8 cellular contexts compared by ENCODE assay signal in the genomic region with DNA sequence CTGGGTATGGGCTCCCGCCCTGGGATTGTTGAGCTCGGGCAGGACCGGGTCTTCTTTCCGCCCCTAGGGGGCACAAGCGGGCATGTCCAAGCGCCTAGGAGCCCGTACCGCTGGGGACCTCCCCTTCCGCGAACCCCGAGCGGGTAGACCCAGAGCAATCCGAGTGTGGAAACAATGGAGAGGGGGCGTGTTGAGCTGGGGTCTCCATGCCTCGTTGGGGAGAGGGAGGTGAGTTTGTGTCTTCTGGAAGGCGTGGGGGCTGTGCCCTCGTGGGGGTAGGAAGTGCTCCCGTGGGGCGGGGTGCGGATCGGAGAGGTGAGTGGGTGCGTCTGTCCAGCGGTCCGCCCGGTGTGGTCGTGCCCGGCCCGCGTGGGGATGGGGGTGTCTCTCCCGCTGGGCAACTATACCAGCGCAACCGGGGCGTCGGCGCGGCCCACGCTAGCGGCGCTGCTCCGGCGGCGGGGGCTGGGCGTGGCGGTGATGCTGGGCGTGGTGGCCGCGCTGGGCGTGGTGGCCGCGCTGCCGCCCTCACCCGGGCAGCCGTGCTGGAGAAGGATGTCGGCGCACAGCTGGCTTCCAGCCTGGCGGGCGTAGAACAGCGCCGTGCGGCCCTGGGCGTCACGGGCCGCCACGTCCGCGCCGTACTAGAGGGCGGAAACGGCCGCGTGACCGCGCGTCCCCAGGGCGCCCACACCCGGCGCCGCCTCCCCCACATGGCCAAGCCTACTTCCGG. TPM values are rescaled to one million over a fixed set of nuclear protein-coding genes. Genes with fewer than 3 reads are reported as not detected.
DNase-seq lines count a peak whose midpoint lies in the region; ATAC-seq, FAIRE-seq and TF ChIP-seq lines count a peak whose summit lies in the region.

No MANE protein-coding gene starts in this region.

- no peaks in the 10 kb centered on the region for H3K79me2 ChIP-seq in GM23338 (replicated peaks; ENCODE audit: insufficient read depth)

- H3K27me3 ChIP-seq in GM23338 (ENCODE audit: insufficient read depth) (peaks cover 84% of the 10 kb centered on the region), adipocyte (replicated peaks; ENCODE audit: control insufficient read depth, insufficient read depth, low read length) (peaks cover 11% of the 10 kb centered on the region), heart left ventricle (peaks cover 0 to 20% (median 0%) of the 10 kb centered on the region in 9 donors), pancreas (no peaks in the 10 kb centered on the region)

- no peaks in the 10 kb centered on the region; the same call in 1 of the 2 replicates for H4K20me1 ChIP-seq in GM23338 (replicated peaks; ENCODE audit: insufficient read depth)

- H3K4me2 ChIP-seq in GM23338, result peak overlapping the region; percentile 88

- no peaks in the 10 kb centered on the region for H3F3A ChIP-seq in GM23338 (replicated peaks; ENCODE audit: low read depth)

- H3K9me3 Mint-ChIP-seq in GM23338, result no peaks in the 10 kb centered on the region

- H3K27me3 Mint-ChIP-seq in GM23338 (ENCODE audit: insufficient read depth, low read depth, poor library complexity), result peaks cover 80% of the 10 kb centered on the region

- no peak for TF ChIP-seq POLR2A in heart left ventricle (IDR thresholded peaks at IDR 0.05)

- ATAC-seq in GM23338, result peak; percentile 86
- ATAC-seq in heart left ventricle, result peak; percentile 48 to 82 (median 78)
- ATAC-seq in pancreas, result peak; percentile 83 to 93 (median 88)
- ATAC-seq in GM21576 (IDR thresholded peaks at IDR 0.05; ENCODE audit: unreplicated experiment), result no peak
- ATAC-seq in HG02798 (IDR thresholded peaks at IDR 0.05; ENCODE audit: poor library complexity, unreplicated experiment), result no peak

- no peak overlapping the region for H3K27ac ChIP-seq in GM23338 (ENCODE audit: low read depth)
- H3K27ac ChIP-seq in heart left ventricle, result peak overlapping the region; percentile 7 to 76 (median 66)
- H3K27ac ChIP-seq in pancreas, result peak overlapping the region in 1 of 4 donors; percentile 52

- H3K4me1 Mint-ChIP-seq in GM23338, result peaks cover 15% of the 10 kb centered on the region

- H3K36me3 ChIP-seq in GM23338 (ENCODE audit: insufficient read depth) (no peaks in the 10 kb centered on the region), adipocyte (ENCODE audit: control insufficient read depth, insufficient read depth, low read length, severe bottlenecking) (peaks cover 5% of the 10 kb centered on the region), heart left ventricle (peaks cover 0 to 49% (median 6%) of the 10 kb centered on the region in 9 donors), pancreas (no peaks in the 10 kb centered on the region)

- no peak overlapping the region for H3K27ac Mint-ChIP-seq in GM23338

- TF ChIP-seq CTCF in GM23338 (conservative IDR thresholded peaks at IDR 0.05; ENCODE audit: low read depth in 2 of 2) (peak; percentile 78 to 87), heart left ventricle (IDR thresholded peaks at IDR 0.05) (peak; percentile 53 to 80 (median 66)), pancreas (IDR thresholded peaks at IDR 0.05) (peak; percentile 53 to 80 (median 72))

- no peaks in the 10 kb centered on the region for H3K4me1 ChIP-seq in GM23338 (ENCODE audit: insufficient read depth)
- peaks cover 6% of the 10 kb centered on the region for H3K4me1 ChIP-seq in adipocyte (ENCODE audit: control insufficient read depth, insufficient read depth, low read length)
- H3K4me1 ChIP-seq in heart left ventricle, result peaks cover 0 to 29% (median 9%) of the 10 kb centered on the region in 12 donors
- H3K4me1 ChIP-seq in pancreas, result no peaks in the 10 kb centered on the region

- H2AFZ ChIP-seq in GM23338, result peak overlapping the region; percentile 94

- no peaks in the 10 kb centered on the region for H3K9me3 ChIP-seq in adipocyte (ENCODE audit: control insufficient read depth, low read length)
- no peaks in the 10 kb centered on the region for H3K9me3 ChIP-seq in heart left ventricle
- no peaks in the 10 kb centered on the region for H3K9me3 ChIP-seq in pancreas

- intact Hi-C loops in heart left ventricle (cut with DNase I) (no loop called here), pancreas (cut with DNase I) (no loop called here)

- peak; percentile 95 for DNase-seq in AG08396 (ENCODE audit: low spot score)
- peak; percentile 96 for DNase-seq in GM23338 (ENCODE audit: low spot score)
- peak; percentile 89 for DNase-seq in NCI-H345 (lab: John Stamatoyannopoulos, UW)
- DNase-seq in adipocyte (ENCODE audit: low read depth), result peak; percentile 92
- peak; percentile 75 to 85 (median 80) for DNase-seq in heart left ventricle
- DNase-seq in pancreas, result peak; percentile 79 to 93 (median 88)

- 5 to 27% (median 17%) methylated on average over 27 to 79 of the region's 79 CpGs for WGBS in heart left ventricle, 4 donors
- 6% methylated on average over 63 to 79 of the region's 79 CpGs for WGBS in pancreas, 2 donors

- no peaks in the 10 kb centered on the region; the same call in 2 of the 3 replicates for H3K36me3 Mint-ChIP-seq in GM23338 (ENCODE audit: low read depth)

- peak overlapping the region; percentile 89 for H3K4me3 Mint-ChIP-seq in GM23338

- no peak for FAIRE-seq in pancreas (lab: Jason Lieb, UNC)

- H3K4me3 ChIP-seq in GM23338 (peak overlapping the region; percentile 71), adipocyte (ENCODE audit: low read length) (peak overlapping the region; percentile 88), heart left ventricle (peak overlapping the region; percentile 29 to 71 (median 62)), pancreas (peak overlapping the region; percentile 47 to 79 (median 67))

- peak overlapping the region; percentile 90 for H3K9ac ChIP-seq in adipocyte (ENCODE audit: low read length)

- no peaks in the 10 kb centered on the region for H3K9me2 ChIP-seq in GM23338 (ENCODE audit: insufficient read depth)

TF ChIP-seq in GM23338, 12 proteins besides CTCF, POLR2A, EP300 and RAD21 (continues in another document):
- peak; percentile 26 for TF ChIP-seq REST (IDR thresholded peaks at IDR 0.05; ENCODE audit: unreplicated experiment)
- no peak for TF ChIP-seq NANOG (IDR thresholded peaks at IDR 0.05; ENCODE audit: borderline replicate concordance)

RNA-seq across cellular contexts. Expression of gene AGAP2, which starts 12.2 kb away (rescaled TPM):
- 1.1 and 1.3 TPM in 2 replicates for total RNA-seq in GM23338 (2014; rRNA removed; shearing (Covaris generic))
- polyA plus RNA-seq in GM23338 (2016; fragmentation: Nextera tagmentation; extraction: Ambion mirVana) (0.36 and 0.38 TPM in 2 replicates), heart left ventricle (1 to 10 TPM; 3.9 to 8.6 TPM), pancreas (1 to 10 TPM in 1 of 2 donors, under 1 TPM in 1; 0.87 to 3.0 TPM)
- total RNA-seq in heart left ventricle (10 to 100 TPM in 2 of 9 donors, 1 to 10 TPM in 7; 4.2 to 12.0 (median 5.5) TPM), pancreas (1 to 10 TPM in 1 of 6 donors, under 1 TPM in 5; 0.24 to 1.2 (median 0.72) TPM)

RNA-seq across cellular contexts. Expression of gene TSPAN31, which starts 18.5 kb away (rescaled TPM):
- total RNA-seq in GM23338 (2014; rRNA removed; shearing (Covaris generic)), result 15.6 and 32.9 TPM in 2 replicates
- polyA plus RNA-seq in GM23338 (2016; fragmentation: Nextera tagmentation; extraction: Ambion mirVana), result 12.9 and 15.5 TPM in 2 replicates
- 10 to 100 TPM; 27.2 to 59.3 (median 31.4) TPM for total RNA-seq in heart left ventricle
- polyA plus RNA-seq in heart left ventricle, result 10 to 100 TPM; 31.1 to 41.2 TPM
- total RNA-seq in pancreas, result 10 to 100 TPM; 12.2 to 17.9 (median 14.5) TPM
- 10 to 100 TPM; 13.0 to 29.8 TPM for polyA plus RNA-seq in pancreas

RNA-seq across cellular contexts. Expression of gene CDK4, which starts 25.8 kb away (rescaled TPM):
- 198 and 214 TPM in 2 replicates for total RNA-seq in GM23338 (2014; rRNA removed; shearing (Covaris generic))
- 105 and 108 TPM in 2 replicates for polyA plus RNA-seq in GM23338 (2016; fragmentation: Nextera tagmentation; extraction: Ambion mirVana)
- total RNA-seq in heart left ventricle, result 10 to 100 TPM; 38.1 to 62.1 (median 50.2) TPM
- polyA plus RNA-seq in heart left ventricle, result 10 to 100 TPM; 23.4 to 81.9 TPM
- total RNA-seq in pancreas, result 10 to 100 TPM; 30.6 to 48.5 (median 40.3) TPM
- polyA plus RNA-seq in pancreas, result 10 to 100 TPM; 26.7 to 43.4 TPM

RNA-seq across cellular contexts. Expression of gene MARCHF9, which starts 28.6 kb away (rescaled TPM):
- total RNA-seq in GM23338 (2014; rRNA removed; shearing (Covaris generic)), result 2.9 and 3.5 TPM in 2 replicates
- polyA plus RNA-seq in GM23338 (2016; fragmentation: Nextera tagmentation; extraction: Ambion mirVana) (3.1 and 3.3 TPM in 2 replicates), heart left ventricle (10 to 100 TPM; 13.6 to 15.8 TPM), pancreas (10 to 100 TPM; 17.2 to 32.5 TPM)
- total RNA-seq in heart left ventricle (10 to 100 TPM; 11.3 to 18.9 (median 13.3) TPM), pancreas (10 to 100 TPM in 1 of 6 donors, 1 to 10 TPM in 5; 6.7 to 11.3 (median 7.6) TPM)

RNA-seq across cellular contexts. Expression of gene OS9, which starts 32.4 kb away (rescaled TPM):
- total RNA-seq in GM23338 (2014; rRNA removed; shearing (Covaris generic)), result 66.1 and 79.7 TPM in 2 replicates
- polyA plus RNA-seq in GM23338 (2016; fragmentation: Nextera tagmentation; extraction: Ambion mirVana), result 27.5 and 29.3 TPM in 2 replicates
- total RNA-seq in heart left ventricle, result 100 to 1,000 TPM in 7 of 9 donors, 10 to 100 TPM in 2; 93.4 to 188 (median 130) TPM
- 100 to 1,000 TPM in 1 of 2 donors, 10 to 100 TPM in 1; 89.4 to 196 TPM for polyA plus RNA-seq in heart left ventricle
- 100 to 1,000 TPM; 177 to 254 (median 196) TPM for total RNA-seq in pancreas
- 100 to 1,000 TPM; 177 to 192 TPM for polyA plus RNA-seq in pancreas

Comparison
In these comparisons a context has a peak if more than half of its experiments do, and no peak if none do; other contexts are left out.
1. ATAC-seq: peak in GM23338 (single experiment), heart left ventricle (4 of 4) and pancreas (4 of 4); none in GM21576 (single experiment) and HG02798 (single experiment).
2. Peak in every context shown above with its lines, with median percentiles within 50 percentile points of each other: DNase-seq, H3K4me3 ChIP-seq and CTCF ChIP-seq.